In the genomic region with DNA sequence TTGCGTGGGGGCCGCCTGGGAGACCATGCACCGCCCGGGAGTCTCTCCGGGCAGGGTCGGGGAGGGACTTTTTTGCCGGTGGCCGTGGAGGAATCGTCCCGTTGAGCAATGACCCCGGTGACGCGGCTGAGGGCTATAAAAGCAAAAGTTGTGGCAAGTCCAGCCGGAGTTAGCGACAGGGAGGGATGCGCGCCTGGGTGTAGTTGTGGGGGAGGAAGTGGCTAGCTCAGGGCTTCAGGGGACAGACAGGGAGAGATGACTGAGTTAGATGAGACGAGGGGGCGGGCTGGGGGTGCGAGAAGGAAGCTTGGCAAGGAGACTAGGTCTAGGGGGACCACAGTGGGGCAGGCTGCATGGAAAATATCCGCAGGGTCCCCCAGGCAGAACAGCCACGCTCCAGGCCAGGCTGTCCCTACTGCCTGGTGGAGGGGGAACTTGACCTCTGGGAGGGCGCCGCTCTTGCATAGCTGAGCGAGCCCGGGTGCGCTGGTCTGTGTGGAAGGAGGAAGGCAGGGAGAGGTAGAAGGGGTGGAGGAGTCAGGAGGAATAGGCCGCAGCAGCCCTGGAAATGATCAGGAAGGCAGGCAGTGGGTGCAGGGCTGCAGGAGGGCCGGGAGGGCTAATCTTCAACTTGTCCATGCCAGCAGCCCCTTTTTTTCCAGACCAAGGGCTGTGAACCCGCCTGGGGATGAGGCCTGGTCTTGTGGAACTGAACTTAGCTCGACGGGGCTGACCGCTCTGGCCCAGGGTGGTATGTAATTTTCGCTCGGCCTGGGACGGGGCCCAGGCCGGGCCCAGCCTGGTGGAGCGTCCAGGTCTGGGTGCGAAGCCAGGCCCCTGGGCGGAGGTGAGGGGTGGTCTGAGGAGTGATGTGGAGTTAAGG, we compare ENCODE assay signal across 8 cellular contexts. TPM values are rescaled to one million over a fixed set of nuclear protein-coding genes. Genes with fewer than 3 reads are reported as not detected.
A peak's percentile ranks its signal among the peaks of the same experiment; 100 is the strongest.
DNase-seq lines count a peak whose midpoint lies in the region; ATAC-seq and TF ChIP-seq lines count a peak whose summit lies in the region.

Gene NEAT1 (plus strand): TSS at position 166 of the 883 bp plus-strand sequence.

- H3K4me2 ChIP-seq in HCT116 (ENCODE audit: low read length), result peak within 1 kb of the TSS; percentile 96

- peaks cover 0 to 8% of the 10 kb centered on the region in 2 experiments; a peak in 1 of 4 replicates for H3K36me3 ChIP-seq in HCT116 (ENCODE audit: control insufficient read depth in 1 of 2, insufficient read depth in 2 of 2, low read length in 2 of 2)
- peaks cover 0 to 6% of the 10 kb centered on the region in 2 donors for H3K36me3 ChIP-seq in lung (ENCODE audit: control insufficient read depth in 2 of 2, insufficient read depth in 2 of 2, low read length in 2 of 2)

- H3K4me1 ChIP-seq in HCT116 (ENCODE audit: control insufficient read depth in 1 of 2, insufficient read depth in 2 of 2, low read length in 2 of 2) (peaks cover 63 to 100% of the 10 kb centered on the region in 2 experiments), lung (ENCODE audit: control insufficient read depth in 2 of 2, insufficient read depth in 2 of 2, low read length in 2 of 2) (peaks cover 0 to 5% of the 10 kb centered on the region in 2 donors)

- H4K20me1 ChIP-seq in HCT116 (ENCODE audit: insufficient read depth), result peaks cover 29% of the 10 kb centered on the region

- peaks cover 54% of the 10 kb centered on the region for H3K4me1 Mint-ChIP-seq in activated CD8-positive, alpha-beta T cell treated with anti-CD3 and anti-CD28 coated beads, Interleukin-2, amount 10 ng/mL, durations not matched to agents 7 days and 5 days (ENCODE audit: low read depth)

- POLR2A ChIA-PET in HCT116 (lab: Charles Lee), result interaction anchor here (0.6 to 15.5 kb wide), 41 partner anchors 10 to 480 kb away, joined by 3 to 910 read pairs (median 4); partner anchors contain the start of genes CCDC85B, DPF2, MALAT1 and PCNX3
- POLR2A ChIA-PET in activated CD8-positive, alpha-beta T cell treated with anti-CD3 and anti-CD28 coated beads, Interleukin-2, amount 10 ng/mL, durations not matched to agents 7 days and 5 days (lab: Charles Lee), result interaction anchor here (0.5 to 19.6 kb wide), 24 partner anchors 6 to 564 kb away, joined by 3 to 4167 read pairs (median 6); partner anchors contain the start of genes DPF2, FAM89B, FRMD8 and MALAT1

- TF ChIP-seq POLR2A in HCT116 (IDR thresholded peaks at IDR 0.05; ENCODE audit: borderline replicate concordance, extremely low read depth, insufficient read depth, insufficient read length), result peak; percentile 100

- 0 to 4% methylated on average over 40 of the region's 40 CpGs for WGBS in lung, 2 donors

- peak within 1 kb of the TSS; percentile 100 for H3K27ac ChIP-seq in HCT116 (ENCODE audit: low read depth, low read length)
- peak within 1 kb of the TSS; percentile 98 to 100 for H3K27ac ChIP-seq in lung (ENCODE audit: low read depth in 1 of 2, low read length in 1 of 2)

- H3K27ac Mint-ChIP-seq in activated CD8-positive, alpha-beta T cell treated with anti-CD3 and anti-CD28 coated beads, Interleukin-2, amount 10 ng/mL, durations not matched to agents 7 days and 5 days, result peak within 1 kb of the TSS; percentile 100

- peaks cover 55% of the 10 kb centered on the region for H3K36me3 Mint-ChIP-seq in activated CD8-positive, alpha-beta T cell treated with anti-CD3 and anti-CD28 coated beads, Interleukin-2, amount 10 ng/mL, durations not matched to agents 7 days and 5 days (ENCODE audit: low read depth)

- TF ChIP-seq RAD21 in HCT116 (IDR thresholded peaks at IDR 0.05; ENCODE audit: low read depth), result no peak

- TF ChIP-seq CTCF in AG10803 (conservative IDR thresholded peaks at IDR 0.05; ENCODE audit: low read length), result no peak
- no peak for TF ChIP-seq CTCF in HCT116 (IDR thresholded peaks at IDR 0.05 in 2 of 3, conservative IDR thresholded peaks at IDR 0.05 in 1 of 3; ENCODE audit: borderline replicate concordance in 1 of 3, insufficient read depth in 1 of 3, low read depth in 2 of 3, low read length in 2 of 3)
- no peak for TF ChIP-seq CTCF in lung (IDR thresholded peaks at IDR 0.05; ENCODE audit: control extremely low read depth, extremely low read depth)

- peak within 1 kb of the TSS; percentile 87 for H3K4me3 Mint-ChIP-seq in activated CD8-positive, alpha-beta T cell treated with anti-CD3 and anti-CD28 coated beads, Interleukin-2, amount 10 ng/mL, durations not matched to agents 7 days and 5 days

- RAD21 ChIA-PET in HCT116 (lab: Charles Lee; ENCODE audit: low non-redundant PET in 1 of 2, low total read pairs in 2 of 2, uncharacterized antibody in 2 of 2, unreplicated experiment in 2 of 2), result interaction anchor here in 1 of 2 experiments (0.9 kb wide), 1 partner anchor 69 kb away, joined by 3 read pairs; no protein-coding TSS in a partner anchor

- CTCF ChIA-PET in HCT116 (lab: Charles Lee), result interaction anchor here (0.7 kb wide), 1 partner anchor 148 kb away, joined by 3 read pairs; no protein-coding TSS in a partner anchor
- CTCF ChIA-PET in activated CD8-positive, alpha-beta T cell treated with anti-CD3 and anti-CD28 coated beads, Interleukin-2, amount 10 ng/mL, durations not matched to agents 7 days and 5 days (lab: Charles Lee), result interaction anchor here (14.1 kb wide), 1 partner anchor 81 kb away, joined by 538 read pairs; the partner anchor contains the start of gene MALAT1

- no peaks in the 10 kb centered on the region for H3K9me3 ChIP-seq in HCT116 (ENCODE audit: control insufficient read depth in 1 of 2, insufficient read depth in 1 of 2, low read depth in 1 of 2, low read length in 2 of 2)
- no peaks in the 10 kb centered on the region for H3K9me3 ChIP-seq in lung (ENCODE audit: control insufficient read depth in 2 of 2, insufficient read depth in 1 of 2, low read length in 1 of 2)

- peak within 1 kb of the TSS; percentile 95 for H3K9ac ChIP-seq in HCT116 (ENCODE audit: low read length)

- H3K27me3 ChIP-seq in HCT116 (ENCODE audit: insufficient read depth, low read length), result no peaks in the 10 kb centered on the region
- H3K27me3 ChIP-seq in lung (ENCODE audit: control insufficient read depth, insufficient read depth), result no peaks in the 10 kb centered on the region

- H3K9me2 ChIP-seq in HCT116 (ENCODE audit: insufficient read depth), result no peaks in the 10 kb centered on the region

- BruUV-seq in HCT116 (replicated peaks; lab: Mats Ljungman, UMichigan), result TSS peak; percentile 59

- DNase-seq in AG10803 (ENCODE audit: low read depth), result peak; percentile 95
- peak; percentile 79 for DNase-seq in HCT116 (ENCODE audit: low read depth, low spot score)
- DNase-seq in NK-92 (lab: John Stamatoyannopoulos, UW; ENCODE audit: unreplicated experiment), result peak; percentile 37
- DNase-seq in activated CD8-positive, alpha-beta T cell treated with anti-CD3 and anti-CD28 coated beads, Interleukin-2, amount 10 ng/mL, durations not matched to agents 7 days and 5 days, result peak; percentile 97
- DNase-seq in ecto neural progenitor cell (ENCODE audit: low spot score), result peak; percentile 94
- DNase-seq in lung (ENCODE audit: low spot score), result peak; percentile 98
- peak; percentile 90 to 93 (median 93) for DNase-seq in stimulated activated CD4-positive, alpha-beta T cell treated with anti-CD3 and anti-CD28 coated beads, TNF-alpha, amount 100 ng/mL, for 24 hours (ENCODE audit: low read depth in 3 of 3)

- ATAC-seq in HCT116 (peak; percentile 23), lung (ENCODE audit: insufficient read depth, low FRiP score) (peak; percentile 7), GM18907 (IDR thresholded peaks at IDR 0.05; ENCODE audit: unreplicated experiment) (no peak)
- ATAC-seq in activated CD8-positive, alpha-beta T cell treated with anti-CD3 and anti-CD28 coated beads, Interleukin-2, amount 10 ng/mL, durations not matched to agents 7 days and 5 days, result peak; percentile 24

- peaks cover 2% of the 10 kb centered on the region for H3K27me3 Mint-ChIP-seq in activated CD8-positive, alpha-beta T cell treated with anti-CD3 and anti-CD28 coated beads, Interleukin-2, amount 10 ng/mL, durations not matched to agents 7 days and 5 days (ENCODE audit: low read depth)

- intact Hi-C loops in HCT116 (cut with micrococcal nuclease), result no loop called here

- H2AFZ ChIP-seq in HCT116 (ENCODE audit: low read depth, low read length, poor library complexity, severe bottlenecking), result no peak within 1 kb of the TSS

- H3K79me2 ChIP-seq in HCT116 (ENCODE audit: insufficient read depth, low read length), result peaks cover 52% of the 10 kb centered on the region

- H3K9me3 Mint-ChIP-seq in activated CD8-positive, alpha-beta T cell treated with anti-CD3 and anti-CD28 coated beads, Interleukin-2, amount 10 ng/mL, durations not matched to agents 7 days and 5 days (ENCODE audit: insufficient read depth), result no peaks in the 10 kb centered on the region

- H3K4me3 ChIP-seq in AG10803 (ENCODE audit: low read length) (peak within 1 kb of the TSS; percentile 99), HCT116 (replicated peaks in 1 of 2; ENCODE audit: low read depth in 1 of 2, low read length in 2 of 2) (peak within 1 kb of the TSS; percentile 77 to 92), lung (peak within 1 kb of the TSS; percentile 76)

TF ChIP-seq in HCT116, 20 proteins besides CTCF, POLR2A, EP300 and RAD21 (continues in another document):
- TF ChIP-seq SRF (IDR thresholded peaks at IDR 0.05; ENCODE audit: low read depth) (no peak), ZNF274 (IDR thresholded peaks at IDR 0.05; ENCODE audit: low read depth, low read length) (no peak), TCF7L2 (IDR thresholded peaks at IDR 0.05; ENCODE audit: borderline replicate concordance, extremely low read depth, insufficient read depth, insufficient read length) (peak; percentile 46), POLR2AphosphoS5 (IDR thresholded peaks at IDR 0.05; ENCODE audit: low read depth, low read length) (peak; percentile 99), ZFX (IDR thresholded peaks at IDR 0.05) (peak; percentile 56; the same call in 1 of the 2 replicates), JUND (IDR thresholded peaks at IDR 0.05) (no peak), ATF3 (IDR thresholded peaks at IDR 0.05) (no peak)

RNA-seq across cellular contexts. Expression of gene NEAT1, which starts in this region (rescaled TPM):
- total RNA-seq in HCT116 (2021; ENCODE audit: unreplicated experiment) (564 TPM), lung (100 to 1,000 TPM; 518 to 912 TPM)
- polyA plus RNA-seq in HCT116 (2012), result 181 and 274 TPM in 2 replicates
- total RNA-seq in activated CD8-positive, alpha-beta T cell treated with anti-CD3 and anti-CD28 coated beads, Interleukin-2, amount 10 ng/mL, durations not matched to agents 7 days and 5 days, result 100 to 1,000 TPM; 212 to 254 TPM
- polyA plus RNA-seq in lung, result 1,000 to 10,000 TPM in 1 of 2 donors, 100 to 1,000 TPM in 1; 481 to 1,176 TPM

Comparison
In these comparisons a context has a peak if more than half of its experiments do, and no peak if none do; other contexts are left out.
1. DNase-seq: peak in every context shown above with its lines; median percentile 98 in lung; 97 in activated CD8-positive, alpha-beta T cell treated with anti-CD3 and anti-CD28 coated beads, Interleukin-2, amount 10 ng/mL, durations not matched to agents 7 days and 5 days; 95 in AG10803; 94 in ecto neural progenitor cell; 93 in stimulated activated CD4-positive, alpha-beta T cell treated with anti-CD3 and anti-CD28 coated beads, TNF-alpha, amount 100 ng/mL, for 24 hours; 79 in HCT116; 37 in NK-92.